Comparison of ENCODE assay signal across 4 cellular contexts in the genomic region with DNA sequence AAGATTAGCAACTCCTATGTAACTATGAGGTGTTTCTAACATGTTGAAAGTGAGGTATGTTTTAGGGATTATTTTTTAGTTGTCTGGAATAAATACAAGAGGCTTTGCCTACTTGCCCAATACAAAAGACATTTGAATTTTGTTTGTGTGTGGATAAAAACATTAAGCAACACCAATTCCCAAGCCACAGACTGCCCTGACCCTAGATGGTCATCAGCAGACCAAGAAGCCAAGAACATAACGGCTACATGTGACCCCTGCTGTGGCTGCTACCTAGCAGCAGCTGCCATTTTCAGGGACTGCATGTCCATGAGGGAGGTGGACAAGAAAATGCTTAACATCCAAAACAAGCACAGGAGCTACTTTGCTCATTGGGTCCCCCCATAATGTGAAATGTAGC.
"Had no signal": no experiment of that assay in that cellular context is flagged by ENCODE, and none has a peak within 500 bp of the region (broad histone marks: within the 10 kb centered on the region; RNA-seq: fewer than 3 reads in every experiment).

No MANE protein-coding gene starts in this region.

- DNase-seq: IMR-90, KBM-7 had no signal

- ATAC-seq: HepG2, K562 had no signal
